In the genomic region with DNA sequence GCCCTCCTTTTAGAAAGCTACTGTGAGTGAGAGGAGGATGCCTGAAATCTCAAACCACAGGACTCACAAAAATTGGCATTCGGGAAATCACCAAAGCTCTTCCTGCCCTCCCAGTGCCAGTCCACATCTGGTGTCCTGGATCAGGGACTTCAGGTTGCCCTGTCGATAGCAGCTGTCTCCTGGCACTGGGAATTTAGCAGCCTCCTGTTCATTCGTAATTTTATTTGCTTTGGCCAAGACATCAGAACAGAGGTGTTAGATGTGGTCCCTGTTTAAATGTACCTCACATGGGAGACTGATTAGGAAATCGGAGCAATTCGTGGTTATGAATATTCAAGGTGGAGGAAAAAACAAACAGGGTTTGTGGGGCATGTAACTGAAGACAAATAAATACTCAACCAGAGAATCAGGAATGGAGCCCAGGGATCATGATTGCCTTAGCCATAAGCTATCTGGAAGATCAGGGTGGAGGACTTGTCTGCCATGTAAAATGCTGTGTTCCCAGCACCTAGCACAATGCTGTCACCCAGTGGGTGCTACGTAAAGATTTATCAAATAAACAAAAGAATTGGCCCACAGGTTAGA, we compare ENCODE assay signal across 19 cellular contexts.
"Had no signal": no experiment of that assay in that cellular context is flagged by ENCODE, and none has a peak within 500 bp of the region (broad histone marks: within the 10 kb centered on the region; RNA-seq: fewer than 3 reads in every experiment).

No MANE protein-coding gene starts in this region.

- H3K4me1 ChIP-seq: heart left ventricle, neural progenitor cell, vagina had no signal

- DNase-seq: activated CD4-positive, alpha-beta T cell treated with anti-CD3 and anti-CD28 coated beads for 1 hour; activated CD4-positive, alpha-beta T cell treated with anti-CD3 and anti-CD28 coated beads, Interleukin-2, amount 50 U/mL, for 1 hour; activated CD8-positive, alpha-beta T cell treated with anti-CD3 and anti-CD28 coated beads, Interleukin-2, amount 10 ng/mL, durations not matched to agents 7 days and 5 days; activated T-cell treated with anti-CD3 and anti-CD28 coated beads, Interleukin-2, amount 50 U/mL, for 1 hour; aorta; heart left ventricle; left colon; naive thymus-derived CD8-positive, alpha-beta T cell; posterior cingulate gyrus; retina; stimulated activated CD4-positive, alpha-beta T cell treated with anti-CD3 and anti-CD28 coated beads, Interleukin-4, amount 100 ng/mL, for 1 hour; stimulated activated naive CD4-positive, alpha-beta T cell; WERI-Rb-1 had no signal

- FAIRE-seq: keratinocyte had no signal

- H3K9ac ChIP-seq: neural progenitor cell had no signal

- ATAC-seq: activated CD8-positive, alpha-beta T cell treated with anti-CD3 and anti-CD28 coated beads, Interleukin-2, amount 10 ng/mL, durations not matched to agents 7 days and 5 days; activated naive CD4-positive, alpha-beta T cell treated with anti-CD3 and anti-CD28 coated beads, Interleukin-2, amount 50 U/mL, for 72 hours; heart left ventricle; left colon; naive thymus-derived CD8-positive, alpha-beta T cell had no signal

- H2AFZ ChIP-seq: neural progenitor cell had no signal

- H3K36me3 ChIP-seq: heart left ventricle, neural progenitor cell, thoracic aorta, vagina, WERI-Rb-1 had no signal

- H3K9me3 ChIP-seq: heart left ventricle, thoracic aorta, vagina had no signal

- H3K27me3 ChIP-seq: heart left ventricle, neural progenitor cell, vagina had no signal

- H3K4me2 ChIP-seq: neural progenitor cell had no signal

- H3K27ac ChIP-seq: epithelial cell of prostate, heart left ventricle, neural progenitor cell, thoracic aorta, vagina, WERI-Rb-1 had no signal

- H3K4me3 ChIP-seq: heart left ventricle, neural progenitor cell, thoracic aorta, vagina had no signal
